Comparison of ENCODE assay signal across 8 cellular contexts in genomic region chr15:51775967-51776816, GRCh38. TPM values are rescaled to one million over a fixed set of nuclear protein-coding genes. Genes with fewer than 3 reads are reported as not detected.
DNase-seq lines count a peak whose midpoint lies in the region; ATAC-seq and FAIRE-seq lines count a peak whose summit lies in the region.

No MANE protein-coding gene starts in this region.

- H3K4me1 Mint-ChIP-seq in activated naive CD4-positive, alpha-beta T cell treated with anti-CD3 and anti-CD28 coated beads for 36 hours (ENCODE audit: low read depth) = no peaks in the 10 kb centered on the region

- CTCF ChIA-PET in activated naive CD4-positive, alpha-beta T cell treated with anti-CD3 and anti-CD28 coated beads for 36 hours (lab: Charles Lee) = interaction anchor here (0.6 to 6.4 kb wide), 34 partner anchors 9 to 1009 kb away, joined by 3 to 201 read pairs (median 4); partner anchors contain the start of genes DMXL2 and LYSMD2

- no peaks in the 10 kb centered on the region for H3K9me3 Mint-ChIP-seq in activated naive CD4-positive, alpha-beta T cell treated with anti-CD3 and anti-CD28 coated beads for 36 hours

- no peak overlapping the region for H3K4me3 Mint-ChIP-seq in activated naive CD4-positive, alpha-beta T cell treated with anti-CD3 and anti-CD28 coated beads for 36 hours

- DNase-seq in NCI-H2029 treated with DMSO at 0.1 percent for 48 hours (lab: John Stamatoyannopoulos, UW) = peak; percentile 18
- no peak for DNase-seq in NCI-H2029 (lab: John Stamatoyannopoulos, UW)
- peak; percentile 27 for DNase-seq in RCC 7860 (ENCODE audit: low spot score)
- DNase-seq in activated naive CD4-positive, alpha-beta T cell treated with anti-CD3 and anti-CD28 coated beads for 36 hours = peak; percentile 65
- peak; percentile 42 for DNase-seq in left cardiac atrium
- DNase-seq in renal cortical epithelial cell (ENCODE audit: low read depth) = peak; percentile 49
- no peak for DNase-seq in NCI-H1436 treated with DMSO at 0.1 percent for 48 hours (lab: John Stamatoyannopoulos, UW)

- peaks cover 2% of the 10 kb centered on the region for H3K36me3 Mint-ChIP-seq in activated naive CD4-positive, alpha-beta T cell treated with anti-CD3 and anti-CD28 coated beads for 36 hours (ENCODE audit: low read depth)

- no peaks in the 10 kb centered on the region for H3K27me3 Mint-ChIP-seq in activated naive CD4-positive, alpha-beta T cell treated with anti-CD3 and anti-CD28 coated beads for 36 hours (ENCODE audit: low read depth)

- ATAC-seq in HG03175 (IDR thresholded peaks at IDR 0.05; ENCODE audit: unreplicated experiment) (peak; percentile 55), left cardiac atrium (peak; percentile 78 to 87)

- no peak for FAIRE-seq in RCC 7860 (lab: Jason Lieb, UNC)

- no peak overlapping the region for H3K27ac Mint-ChIP-seq in activated naive CD4-positive, alpha-beta T cell treated with anti-CD3 and anti-CD28 coated beads for 36 hours

- intact Hi-C loops in activated naive CD4-positive, alpha-beta T cell treated with anti-CD3 and anti-CD28 coated beads for 36 hours (cut with micrococcal nuclease) = loop anchor here (1.0 to 5.0 kb wide), 7 partner anchors 41 to 613 kb away; no protein-coding TSS in a partner anchor
- intact Hi-C loops in left cardiac atrium (cut with DNase I) = loop anchor here (1.0 to 5.0 kb wide), 2 partner anchors 126 to 129 kb away; no protein-coding TSS in a partner anchor

RNA-seq across cellular contexts. Expression of gene TMOD2, which starts 24.8 kb away (rescaled TPM):
- total RNA-seq in activated naive CD4-positive, alpha-beta T cell treated with anti-CD3 and anti-CD28 coated beads for 36 hours = 1 to 10 TPM; 6.4 to 6.8 TPM
- total RNA-seq in left cardiac atrium (10 to 100 TPM in 1 of 2 donors, 1 to 10 TPM in 1; 6.0 to 16.7 TPM), renal cortical epithelial cell (1.7 and 3.8 TPM in 2 replicates)

RNA-seq across cellular contexts. Expression of gene LYSMD2, which starts 38.7 kb away (rescaled TPM):
- 10 to 100 TPM; 14.5 to 16.8 TPM for total RNA-seq in activated naive CD4-positive, alpha-beta T cell treated with anti-CD3 and anti-CD28 coated beads for 36 hours
- total RNA-seq in left cardiac atrium (1 to 10 TPM; 6.2 to 9.2 TPM), renal cortical epithelial cell (7.5 and 10.6 TPM in 2 replicates)

RNA-seq across cellular contexts. Expression of gene TMOD3, which starts 53.3 kb away (rescaled TPM):
- 10 to 100 TPM; 45.9 to 52.8 TPM for total RNA-seq in activated naive CD4-positive, alpha-beta T cell treated with anti-CD3 and anti-CD28 coated beads for 36 hours
- 10 to 100 TPM; 22.7 to 23.9 TPM for total RNA-seq in left cardiac atrium
- 71.9 and 106 TPM in 2 replicates for total RNA-seq in renal cortical epithelial cell

Comparison
In these comparisons a context has a peak if more than half of its experiments do, and no peak if none do; other contexts are left out.
1. DNase-seq: peak in NCI-H2029 treated with DMSO at 0.1 percent for 48 hours (single experiment), RCC 7860 (single experiment), activated naive CD4-positive, alpha-beta T cell treated with anti-CD3 and anti-CD28 coated beads for 36 hours (single experiment), left cardiac atrium (single experiment) and renal cortical epithelial cell (single experiment); none in NCI-H2029 (single experiment) and NCI-H1436 treated with DMSO at 0.1 percent for 48 hours (single experiment).